Comparison of ENCODE assay signal across 1 cellular context in the genomic region with DNA sequence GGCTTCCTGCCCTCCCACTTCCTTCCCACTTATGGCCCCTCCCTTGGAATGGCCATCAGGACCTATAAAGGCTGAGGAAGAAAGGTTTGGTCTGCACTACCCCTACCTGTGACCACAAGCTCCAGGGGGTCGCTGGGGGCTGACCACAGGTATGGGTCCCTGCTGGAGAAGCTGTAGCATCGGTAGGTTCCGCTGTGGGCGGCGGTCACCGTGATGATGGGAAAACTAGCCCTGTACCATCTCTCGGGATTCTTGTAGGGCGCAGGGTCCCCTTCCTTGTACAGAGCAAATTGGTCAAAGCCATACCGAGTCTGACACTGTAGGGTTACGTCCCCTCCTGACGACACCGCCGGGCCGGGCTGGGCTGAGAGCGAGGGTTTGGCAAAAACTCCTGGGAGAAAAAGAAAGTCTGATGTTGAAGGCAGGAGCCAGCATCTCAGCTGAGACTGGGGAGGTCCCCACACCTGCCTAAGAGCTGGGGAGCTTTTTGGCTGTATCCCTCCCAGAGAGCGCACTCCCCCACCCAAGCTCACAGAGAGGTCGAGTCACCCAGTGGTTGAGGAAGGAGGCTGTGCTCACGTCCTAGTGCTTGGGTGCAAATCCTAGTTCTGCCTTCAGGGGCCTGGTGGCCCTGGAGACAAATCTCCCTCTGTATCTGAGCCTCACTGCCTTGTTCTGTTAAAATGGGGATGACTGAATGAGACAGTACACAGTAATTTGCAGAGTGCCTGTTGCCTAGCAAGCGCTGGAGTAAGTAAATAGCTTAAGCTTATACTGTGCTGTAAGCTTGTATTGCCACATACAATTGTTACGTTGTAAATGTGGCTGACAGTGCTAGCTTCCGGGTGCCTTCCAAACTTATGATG.
TF ChIP-seq lines count a peak whose summit lies in the region.

No MANE protein-coding gene starts in this region.

TF ChIP-seq in K562, 482 proteins besides CTCF, POLR2A, EP300 and RAD21 (continued from another document and continues in another):
- TF ChIP-seq SFPQ (IDR thresholded peaks at IDR 0.05; ENCODE audit: low read depth, low read length) (no peak), STAT6 (CRISPR knock-in tag; IDR thresholded peaks at IDR 0.05) (no peak), ELF2 (CRISPR knock-in tag; IDR thresholded peaks at IDR 0.05) (no peak; the same call in 1 of the 2 replicates), HOXB6 (CRISPR knock-in tag; IDR thresholded peaks at IDR 0.05; ENCODE audit: borderline replicate concordance) (no peak), GATAD2B (IDR thresholded peaks at IDR 0.05; ENCODE audit: borderline replicate concordance) (no peak), DIDO1 (tag; IDR thresholded peaks at IDR 0.05; ENCODE audit: low read depth) (no peak), BCOR (IDR thresholded peaks at IDR 0.05) (peak; percentile 53), THRB (CRISPR knock-in tag; conservative IDR thresholded peaks at IDR 0.05) (no peak), GTF2F1 (IDR thresholded peaks at IDR 0.05; ENCODE audit: low read depth, low read length) (0 out of 2 replicates have a peak, but pooled peaks have one; percentile 50), SRSF7 (optimal IDR thresholded peaks at IDR 0.05; ENCODE audit: low read depth, low read length) (no peak), HMG20B (CRISPR knock-in tag; IDR thresholded peaks at IDR 0.05) (no peak), CEBPG (CRISPR knock-in tag; IDR thresholded peaks at IDR 0.05) (peak; percentile 74), CEBPG (tag; conservative IDR thresholded peaks at IDR 0.05 in 1 of 2, IDR thresholded peaks at IDR 0.05 in 1 of 2) (peak; percentile 72 to 73), ZBED1 (IDR thresholded peaks at IDR 0.05) (no peak), LCOR (CRISPR knock-in tag; IDR thresholded peaks at IDR 0.05) (0 out of 2 replicates have a peak, but pooled peaks have one; percentile 23), ZNF76 (CRISPR knock-in tag; IDR thresholded peaks at IDR 0.05; ENCODE audit: borderline replicate concordance) (no peak), ZNF239 (CRISPR knock-in tag; IDR thresholded peaks at IDR 0.05) (no peak), RHOXF2B (CRISPR knock-in tag; conservative IDR thresholded peaks at IDR 0.05) (no peak), NR1H2 (CRISPR knock-in tag; IDR thresholded peaks at IDR 0.05) (0 out of 2 replicates have a peak, but pooled peaks have one; percentile 35), MBD2 (IDR thresholded peaks at IDR 0.05; ENCODE audit: borderline replicate concordance, low read depth) (peak; percentile 18; the same call in 1 of the 2 replicates), SIRT6 (IDR thresholded peaks at IDR 0.05; ENCODE audit: low read depth, low read length) (no peak), IRF9 (tag; IDR thresholded peaks at IDR 0.05) (no peak), ESRRB (CRISPR knock-in tag; IDR thresholded peaks at IDR 0.05; ENCODE audit: borderline replicate concordance) (no peak), TBP (optimal IDR thresholded peaks at IDR 0.05; ENCODE audit: low read depth, low read length) (peak; percentile 30), NBN (IDR thresholded peaks at IDR 0.05; ENCODE audit: low read depth) (no peak; the same call in 1 of the 2 replicates), MCM5 (IDR thresholded peaks at IDR 0.05; ENCODE audit: low read depth) (no peak), ZNF655 (CRISPR knock-in tag; IDR thresholded peaks at IDR 0.05) (no peak), ZNF561 (CRISPR knock-in tag; conservative IDR thresholded peaks at IDR 0.05) (no peak), TEAD4 (IDR thresholded peaks at IDR 0.05; ENCODE audit: low read length) (no peak), TEAD4 (CRISPR knock-in tag; IDR thresholded peaks at IDR 0.05; ENCODE audit: borderline replicate concordance) (no peak), MEF2A (IDR thresholded peaks at IDR 0.05; ENCODE audit: control insufficient read depth, low read depth, low read length) (no peak), HSF4 (CRISPR knock-in tag; IDR thresholded peaks at IDR 0.05; ENCODE audit: borderline replicate concordance) (no peak), TBL1XR1 (IDR thresholded peaks at IDR 0.05; ENCODE audit: low read length in 2 of 2) (0 out of 4 replicates have a peak, but pooled peaks of 1 of the 2 experiments have one; percentile 8), IFI16 (CRISPR knock-in tag; IDR thresholded peaks at IDR 0.05) (no peak), ZNF707 (CRISPR knock-in tag; conservative IDR thresholded peaks at IDR 0.05) (no peak), NFYB (IDR thresholded peaks at IDR 0.05; ENCODE audit: extremely low read depth, insufficient read length) (no peak), DMBX1 (CRISPR knock-in tag; IDR thresholded peaks at IDR 0.05; ENCODE audit: borderline replicate concordance) (no peak), ETS2 (tag; IDR thresholded peaks at IDR 0.05; ENCODE audit: borderline replicate concordance, poor library complexity, severe bottlenecking) (no peak), SUPT5H (IDR thresholded peaks at IDR 0.05) (peak; percentile 88), KDM1A (IDR thresholded peaks at IDR 0.05) (peak in 1 of 2 experiments; percentile 54; a peak in 1 of 4 replicates), ZFP30 (CRISPR knock-in tag; IDR thresholded peaks at IDR 0.05; ENCODE audit: borderline replicate concordance) (no peak), ZNF324 (CRISPR knock-in tag; IDR thresholded peaks at IDR 0.05) (no peak), USF2 (CRISPR knock-in tag; IDR thresholded peaks at IDR 0.05) (no peak), DDX20 (tag; IDR thresholded peaks at IDR 0.05; ENCODE audit: low read depth) (no peak), POLR2B (IDR thresholded peaks at IDR 0.05; ENCODE audit: low read depth, partially characterized antibody) (peak; percentile 75), POLR3G (IDR thresholded peaks at IDR 0.05; ENCODE audit: extremely low read depth, insufficient read length, insufficient replicate concordance) (no peak), PTBP1 (IDR thresholded peaks at IDR 0.05; ENCODE audit: low read depth, low read length) (0 out of 2 replicates have a peak, but pooled peaks have one; percentile 46), ZNF445 (CRISPR knock-in tag; IDR thresholded peaks at IDR 0.05; ENCODE audit: low read depth) (no peak), NCOA6 (IDR thresholded peaks at IDR 0.05) (no peak)
- TF ChIP-seq, protein P1, sequence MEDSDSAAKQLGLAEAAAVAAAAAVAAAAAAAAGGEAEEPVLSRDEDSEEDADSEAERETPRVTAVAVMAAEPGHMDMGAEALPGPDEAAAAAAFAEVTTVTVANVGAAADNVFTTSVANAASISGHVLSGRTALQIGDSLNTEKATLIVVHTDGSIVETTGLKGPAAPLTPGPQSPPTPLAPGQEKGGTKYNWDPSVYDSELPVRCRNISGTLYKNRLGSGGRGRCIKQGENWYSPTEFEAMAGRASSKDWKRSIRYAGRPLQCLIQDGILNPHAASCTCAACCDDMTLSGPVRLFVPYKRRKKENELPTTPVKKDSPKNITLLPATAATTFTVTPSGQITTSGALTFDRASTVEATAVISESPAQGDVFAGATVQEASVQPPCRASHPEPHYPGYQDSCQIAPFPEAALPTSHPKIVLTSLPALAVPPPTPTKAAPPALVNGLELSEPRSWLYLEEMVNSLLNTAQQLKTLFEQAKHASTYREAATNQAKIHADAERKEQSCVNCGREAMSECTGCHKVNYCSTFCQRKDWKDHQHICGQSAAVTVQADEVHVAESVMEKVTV (CRISPR knock-in tag; IDR thresholded peaks at IDR 0.05), result no peak
- TF ChIP-seq, protein P2, sequence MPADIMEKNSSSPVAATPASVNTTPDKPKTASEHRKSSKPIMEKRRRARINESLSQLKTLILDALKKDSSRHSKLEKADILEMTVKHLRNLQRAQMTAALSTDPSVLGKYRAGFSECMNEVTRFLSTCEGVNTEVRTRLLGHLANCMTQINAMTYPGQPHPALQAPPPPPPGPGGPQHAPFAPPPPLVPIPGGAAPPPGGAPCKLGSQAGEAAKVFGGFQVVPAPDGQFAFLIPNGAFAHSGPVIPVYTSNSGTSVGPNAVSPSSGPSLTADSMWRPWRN (IDR thresholded peaks at IDR 0.05; ENCODE audit: low read depth), result no peak
- TF ChIP-seq, protein P3, sequence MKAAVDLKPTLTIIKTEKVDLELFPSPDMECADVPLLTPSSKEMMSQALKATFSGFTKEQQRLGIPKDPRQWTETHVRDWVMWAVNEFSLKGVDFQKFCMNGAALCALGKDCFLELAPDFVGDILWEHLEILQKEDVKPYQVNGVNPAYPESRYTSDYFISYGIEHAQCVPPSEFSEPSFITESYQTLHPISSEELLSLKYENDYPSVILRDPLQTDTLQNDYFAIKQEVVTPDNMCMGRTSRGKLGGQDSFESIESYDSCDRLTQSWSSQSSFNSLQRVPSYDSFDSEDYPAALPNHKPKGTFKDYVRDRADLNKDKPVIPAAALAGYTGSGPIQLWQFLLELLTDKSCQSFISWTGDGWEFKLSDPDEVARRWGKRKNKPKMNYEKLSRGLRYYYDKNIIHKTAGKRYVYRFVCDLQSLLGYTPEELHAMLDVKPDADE (conservative IDR thresholded peaks at IDR 0.05; ENCODE audit: control insufficient read depth, low read depth, low read length), result no peak
- TF ChIP-seq, protein P4, sequence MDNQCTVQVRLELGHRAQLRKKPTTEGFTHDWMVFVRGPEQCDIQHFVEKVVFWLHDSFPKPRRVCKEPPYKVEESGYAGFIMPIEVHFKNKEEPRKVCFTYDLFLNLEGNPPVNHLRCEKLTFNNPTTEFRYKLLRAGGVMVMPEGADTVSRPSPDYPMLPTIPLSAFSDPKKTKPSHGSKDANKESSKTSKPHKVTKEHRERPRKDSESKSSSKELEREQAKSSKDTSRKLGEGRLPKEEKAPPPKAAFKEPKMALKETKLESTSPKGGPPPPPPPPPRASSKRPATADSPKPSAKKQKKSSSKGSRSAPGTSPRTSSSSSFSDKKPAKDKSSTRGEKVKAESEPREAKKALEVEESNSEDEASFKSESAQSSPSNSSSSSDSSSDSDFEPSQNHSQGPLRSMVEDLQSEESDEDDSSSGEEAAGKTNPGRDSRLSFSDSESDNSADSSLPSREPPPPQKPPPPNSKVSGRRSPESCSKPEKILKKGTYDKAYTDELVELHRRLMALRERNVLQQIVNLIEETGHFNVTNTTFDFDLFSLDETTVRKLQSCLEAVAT (IDR thresholded peaks at IDR 0.05), result no peak
